Comparison of ENCODE assay signal across 20 cellular contexts in genomic region chr3:150388468-150389418, GRCh38.
"Had no signal": no experiment of that assay in that cellular context is flagged by ENCODE, and none has a peak within 500 bp of the region (broad histone marks: within the 10 kb centered on the region; RNA-seq: fewer than 3 reads in every experiment).

No MANE protein-coding gene starts in this region.

- H3K36me3 Mint-ChIP-seq: activated naive CD8-positive, alpha-beta T cell had no signal

- H3K9me3 Mint-ChIP-seq: activated B cell treated with CpG ODN at 0.5 μM for 24 hours; activated CD4-positive, alpha-beta T cell treated with anti-CD3 and anti-CD28 coated beads, Interleukin-2, amount 10 ng/mL, durations not matched to agents 24 days and 14 days; effector memory CD8-positive, alpha-beta T cell; stimulated activated naive CD8-positive, alpha-beta T cell treated with anti-CD3 and anti-CD28 coated beads, Interleukin-15, Interleukin-2, amounts not matched to agents 100 ng/mL and 50 ng/mL, for 24 hours had no signal

- H3K4me3 ChIP-seq: hepatocyte, left lung, psoas muscle, right lobe of liver, suprapubic skin had no signal

- H3K27ac ChIP-seq: epithelial cell of prostate, hepatocyte, left lung, psoas muscle, right lobe of liver, suprapubic skin had no signal

- H3K4me3 Mint-ChIP-seq: activated B cell treated with CpG ODN at 0.5 μM for 24 hours; activated CD4-positive, alpha-beta T cell treated with anti-CD3 and anti-CD28 coated beads, Interleukin-2, amount 10 ng/mL, durations not matched to agents 24 days and 14 days; activated CD8-positive, alpha-beta T cell treated with anti-CD3 and anti-CD28 coated beads, Interleukin-2, amount 10 ng/mL, durations not matched to agents 7 days and 5 days; activated naive CD8-positive, alpha-beta T cell; effector memory CD8-positive, alpha-beta T cell; nephron progenitor cell; stimulated activated naive CD8-positive, alpha-beta T cell treated with anti-CD3 and anti-CD28 coated beads, Interleukin-15, Interleukin-2, amounts not matched to agents 100 ng/mL and 50 ng/mL, for 24 hours had no signal

- DNase-seq: activated B cell treated with CpG ODN at 0.5 μM for 24 hours; activated CD4-positive, alpha-beta T cell treated with anti-CD3 and anti-CD28 coated beads, Interleukin-2, amount 10 ng/mL, durations not matched to agents 24 days and 14 days; activated CD8-positive, alpha-beta memory T cell treated with anti-CD3 and anti-CD28 coated beads, Interleukin-2, amount 50 U/mL, for 4 hours; activated CD8-positive, alpha-beta T cell treated with anti-CD3 and anti-CD28 coated beads, Interleukin-2, amount 10 ng/mL, durations not matched to agents 7 days and 5 days; activated gamma-delta T cell; activated T-cell treated with anti-CD3 and anti-CD28 coated beads, Interleukin-2, amount 50 U/mL, for 48 hours; amygdala; effector memory CD8-positive, alpha-beta T cell; left lung; mesendoderm; nephron progenitor cell; occipital lobe; psoas muscle; right lobe of liver; T-helper 2 cell had no signal

- H2AFZ ChIP-seq: hepatocyte had no signal

- H3K36me3 ChIP-seq: left lung, right lobe of liver, suprapubic skin had no signal

- H3K27ac Mint-ChIP-seq: activated B cell treated with CpG ODN at 0.5 μM for 24 hours; activated CD4-positive, alpha-beta T cell treated with anti-CD3 and anti-CD28 coated beads, Interleukin-2, amount 10 ng/mL, durations not matched to agents 24 days and 14 days; activated CD8-positive, alpha-beta T cell treated with anti-CD3 and anti-CD28 coated beads, Interleukin-2, amount 10 ng/mL, durations not matched to agents 7 days and 5 days; activated naive CD8-positive, alpha-beta T cell; effector memory CD8-positive, alpha-beta T cell; nephron progenitor cell; stimulated activated naive CD8-positive, alpha-beta T cell treated with anti-CD3 and anti-CD28 coated beads, Interleukin-15, Interleukin-2, amounts not matched to agents 100 ng/mL and 50 ng/mL, for 24 hours had no signal

- H3K79me2 ChIP-seq: hepatocyte had no signal

- H3K9me3 ChIP-seq: left lung, psoas muscle, right lobe of liver, suprapubic skin had no signal

- H3K27me3 ChIP-seq: hepatocyte, left lung, right lobe of liver, suprapubic skin had no signal

- H3K4me1 ChIP-seq: psoas muscle, right lobe of liver, suprapubic skin had no signal

- H3K4me2 ChIP-seq: hepatocyte had no signal

- H3K27me3 Mint-ChIP-seq: activated B cell treated with CpG ODN at 0.5 μM for 24 hours; activated naive CD8-positive, alpha-beta T cell; effector memory CD8-positive, alpha-beta T cell; stimulated activated naive CD8-positive, alpha-beta T cell treated with anti-CD3 and anti-CD28 coated beads, Interleukin-15, Interleukin-2, amounts not matched to agents 100 ng/mL and 50 ng/mL, for 24 hours had no signal
